ENCODE assay signal across 8 cellular contexts in the genomic region with DNA sequence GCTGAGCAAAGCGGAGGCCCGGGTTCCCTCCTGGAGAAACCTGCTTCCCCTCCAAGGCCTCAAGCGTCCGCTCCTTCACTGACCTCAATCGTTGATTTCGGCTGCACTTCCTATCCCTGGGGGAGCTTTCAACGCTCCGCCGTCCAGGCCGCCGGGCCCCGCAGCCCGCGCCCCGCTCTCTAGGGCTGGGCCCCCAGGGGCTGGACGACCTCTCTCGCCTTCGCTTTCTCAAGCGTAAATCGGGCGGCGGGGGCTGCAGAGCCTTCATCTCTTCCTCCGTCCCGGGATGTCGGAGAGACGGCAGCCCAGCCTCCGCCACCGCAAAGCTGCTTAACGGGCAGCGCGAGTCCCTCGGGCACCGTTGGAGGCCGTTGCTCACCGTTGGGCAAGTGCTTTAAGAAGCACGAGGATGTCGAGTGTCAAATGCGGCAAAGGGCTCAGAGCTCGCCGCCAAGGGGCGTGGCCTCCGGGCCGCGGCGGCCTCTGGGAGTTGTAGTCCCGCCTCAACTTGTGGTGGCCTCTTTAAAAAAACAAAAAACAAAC. TPM values are rescaled to one million over a fixed set of nuclear protein-coding genes. Genes with fewer than 3 reads are reported as not detected.
DNase-seq lines count a peak whose midpoint lies in the region; ATAC-seq and TF ChIP-seq lines count a peak whose summit lies in the region.

No MANE protein-coding gene starts in this region.

- H3K4me3 Mint-ChIP-seq in MCF 10A (ENCODE audit: unreplicated experiment), result no peak overlapping the region

- 3% methylated on average over 46 of the region's 46 CpGs for WGBS in thymus

- TF ChIP-seq CTCF in breast epithelium (IDR thresholded peaks at IDR 0.05) (no peak), MCF 10A (IDR thresholded peaks at IDR 0.05; ENCODE audit: unreplicated experiment) (no peak)

- H3K27me3 ChIP-seq in breast epithelium (no peaks in the 10 kb centered on the region), NT2/D1 (ENCODE audit: insufficient read depth, insufficient read length) (peaks cover 23% of the 10 kb centered on the region), thymus (ENCODE audit: control insufficient read depth, insufficient read depth) (peaks cover 5% of the 10 kb centered on the region)

- TF ChIP-seq POLR2A in breast epithelium (IDR thresholded peaks at IDR 0.05), result no peak

- no peaks in the 10 kb centered on the region for H3K36me3 Mint-ChIP-seq in MCF 10A (ENCODE audit: insufficient read depth, unreplicated experiment)
- H3K36me3 Mint-ChIP-seq in activated naive CD4-positive, alpha-beta T cell treated with anti-CD3 and anti-CD28 coated beads, Interleukin-2, amount 50 U/mL, for 72 hours, result peaks cover 0 to 6% of the 10 kb centered on the region in 2 donors

- peak; percentile 87 to 94 for ATAC-seq in activated naive CD4-positive, alpha-beta T cell treated with anti-CD3 and anti-CD28 coated beads, Interleukin-2, amount 50 U/mL, for 72 hours
- peak; percentile 82 to 87 for ATAC-seq in left cardiac atrium

- H3K27me3 Mint-ChIP-seq in MCF 10A (ENCODE audit: insufficient read depth, unreplicated experiment), result peaks cover 13% of the 10 kb centered on the region

- H3K9me3 Mint-ChIP-seq in MCF 10A (ENCODE audit: unreplicated experiment), result no peaks in the 10 kb centered on the region
- H3K9me3 Mint-ChIP-seq in activated naive CD4-positive, alpha-beta T cell treated with anti-CD3 and anti-CD28 coated beads, Interleukin-2, amount 50 U/mL, for 72 hours, result peaks cover 0 to 3% of the 10 kb centered on the region in 2 donors

- no peaks in the 10 kb centered on the region for H3K9me3 ChIP-seq in breast epithelium
- H3K9me3 ChIP-seq in NT2/D1 (ENCODE audit: insufficient read depth, low read length), result no peaks in the 10 kb centered on the region
- no peaks in the 10 kb centered on the region for H3K9me3 ChIP-seq in thymus (ENCODE audit: control insufficient read depth)

- POLR2A ChIA-PET in MCF 10A (lab: Yijun Ruan, JAX), result no interaction called here

- DNase-seq in breast epithelium (ENCODE audit: low spot score in 2 of 2) (peak in 1 of 2 donors; percentile 69), MCF 10A (ENCODE audit: unreplicated experiment) (no peak), NT2/D1 (ENCODE audit: low read depth, low spot score) (peak; percentile 65), left cardiac atrium (peak; percentile 82), posterior cingulate gyrus (peak in 9 of 10 donors; percentile 57 to 98 (median 73)), NCI-H2029 (lab: John Stamatoyannopoulos, UW) (no peak)
- peak; percentile 76 for DNase-seq in activated naive CD4-positive, alpha-beta T cell treated with anti-CD3 and anti-CD28 coated beads, Interleukin-2, amount 50 U/mL, for 72 hours (ENCODE audit: low spot score in 2 of 2)

- no peaks in the 10 kb centered on the region for H3K4me1 ChIP-seq in breast epithelium
- H3K4me1 ChIP-seq in NT2/D1 (ENCODE audit: insufficient read depth, insufficient read length), result peaks cover 2% of the 10 kb centered on the region
- H3K4me1 ChIP-seq in thymus (ENCODE audit: control insufficient read depth, insufficient read depth, low read length), result peaks cover 4% of the 10 kb centered on the region

- CTCF ChIA-PET in MCF 10A (lab: Yijun Ruan, JAX), result interaction anchor here (1.0 kb wide), 1 partner anchor 25 kb away, joined by 3 read pairs; no protein-coding TSS in a partner anchor

- H3K4me3 ChIP-seq in breast epithelium (peak overlapping the region; percentile 46 to 73 (median 56)), NT2/D1 (ENCODE audit: insufficient read length, low read depth) (peak overlapping the region; percentile 71), thymus (ENCODE audit: low read length) (peak overlapping the region; percentile 48)

- H3K4me1 Mint-ChIP-seq in MCF 10A (ENCODE audit: insufficient read depth, unreplicated experiment), result peaks cover 7% of the 10 kb centered on the region

- H3K9ac ChIP-seq in NT2/D1 (ENCODE audit: insufficient read length, low read depth), result peak overlapping the region; percentile 79

- H3K36me3 ChIP-seq in breast epithelium (no peaks in the 10 kb centered on the region), NT2/D1 (ENCODE audit: insufficient read depth, insufficient read length, low read length) (peaks cover 7% of the 10 kb centered on the region), thymus (ENCODE audit: control insufficient read depth, insufficient read depth) (peaks cover 3% of the 10 kb centered on the region)

- no TSS peak for BruUV-seq in MCF 10A (replicated peaks; lab: Mats Ljungman, UMichigan)

- no peak overlapping the region for H3K27ac Mint-ChIP-seq in MCF 10A (ENCODE audit: low read depth, unreplicated experiment)
- peak overlapping the region in 1 of 2 donors; percentile 50 for H3K27ac Mint-ChIP-seq in activated naive CD4-positive, alpha-beta T cell treated with anti-CD3 and anti-CD28 coated beads, Interleukin-2, amount 50 U/mL, for 72 hours

- intact Hi-C loops in breast epithelium (cut with DNase I; ENCODE audit: low total_unique reads), result no loop called here
- intact Hi-C loops in MCF 10A (cut with micrococcal nuclease), result no loop called here
- intact Hi-C loops in left cardiac atrium (cut with DNase I), result no loop called here
- intact Hi-C loops in posterior cingulate gyrus (cut with DNase I), result no loop called here

- H3K27ac ChIP-seq in breast epithelium (no peak overlapping the region), thymus (ENCODE audit: low read depth) (no peak overlapping the region)

RNA-seq across cellular contexts. Expression of gene HES6, which starts 8.5 kb away (rescaled TPM):
- total RNA-seq in breast epithelium (1 to 10 TPM; 4.0 to 5.6 (median 4.7) TPM), MCF 10A (2022) (16.8 and 19.7 TPM in 2 replicates), left cardiac atrium (1 to 10 TPM; 3.8 to 4.3 TPM)
- 1 to 10 TPM; 4.7 to 5.1 TPM for total RNA-seq in activated naive CD4-positive, alpha-beta T cell treated with anti-CD3 and anti-CD28 coated beads, Interleukin-2, amount 50 U/mL, for 72 hours
- 18.7 TPM for polyA plus RNA-seq in thymus

RNA-seq across cellular contexts. Expression of gene ILKAP, which starts 27.8 kb away (rescaled TPM):
- total RNA-seq in breast epithelium (10 to 100 TPM; 31.4 to 43.9 (median 38.3) TPM), MCF 10A (2022) (57.2 and 59.6 TPM in 2 replicates), left cardiac atrium (10 to 100 TPM; 23.4 to 27.9 TPM)
- total RNA-seq in activated naive CD4-positive, alpha-beta T cell treated with anti-CD3 and anti-CD28 coated beads, Interleukin-2, amount 50 U/mL, for 72 hours, result 10 to 100 TPM; 40.7 to 64.8 TPM
- 67.0 TPM for polyA plus RNA-seq in thymus

RNA-seq across cellular contexts. Expression of gene PER2, which starts 57.1 kb away (rescaled TPM):
- total RNA-seq in breast epithelium (10 to 100 TPM; 14.1 to 29.7 (median 16.1) TPM), MCF 10A (2022) (8.9 and 13.8 TPM in 2 replicates), left cardiac atrium (1 to 10 TPM; 6.4 to 8.1 TPM)
- total RNA-seq in activated naive CD4-positive, alpha-beta T cell treated with anti-CD3 and anti-CD28 coated beads, Interleukin-2, amount 50 U/mL, for 72 hours, result 10 to 100 TPM; 11.5 to 15.0 TPM
- polyA plus RNA-seq in thymus, result 5.6 TPM

Comparison
In these comparisons a context has a peak if more than half of its experiments do, and no peak if none do; other contexts are left out.
1. DNase-seq: peak in NT2/D1 (single experiment), activated naive CD4-positive, alpha-beta T cell treated with anti-CD3 and anti-CD28 coated beads, Interleukin-2, amount 50 U/mL, for 72 hours (2 of 2), left cardiac atrium (single experiment) and posterior cingulate gyrus (9 of 10); none in MCF 10A (single experiment) and NCI-H2029 (single experiment).
2. Peak in every context shown above with its lines, with median percentiles within 50 percentile points of each other: H3K4me3 ChIP-seq.